Comparison of ENCODE assay signal across 12 cellular contexts in genomic region chr19:55409179-55409578, GRCh38. TPM values are rescaled to one million over a fixed set of nuclear protein-coding genes. Genes with fewer than 3 reads are reported as not detected.
DNase-seq lines count a peak whose midpoint lies in the region; TF ChIP-seq lines count a peak whose summit lies in the region.
"Not testable (repeated sequence)": the region's sequence is repeated elsewhere in the genome, so short reads cannot be mapped to it uniquely, and the experiment has no call there.
"Had no signal": no experiment of that assay in that cellular context is flagged by ENCODE, and none has a peak within 500 bp of the region (broad histone marks: within the 10 kb centered on the region; RNA-seq: fewer than 3 reads in every experiment).

No MANE protein-coding gene starts in this region.

- not testable (repeated sequence) for H3K27me3 ChIP-seq in parathyroid adenoma (ENCODE audit: control insufficient read depth, insufficient read depth, low read length)

- DNase-seq in activated CD4-positive, alpha-beta T cell treated with anti-CD3 and anti-CD28 coated beads, Interleukin-2, amount 10 ng/mL, durations not matched to agents 24 days and 14 days; immature natural killer cell: not testable (repeated sequence)

- peaks cover 11% of the 10 kb centered on the region for H3K79me2 ChIP-seq in parathyroid adenoma

- peaks cover 14 to 22% (median 18%) of the 10 kb centered on the region in 3 donors for H3K4me1 Mint-ChIP-seq in IgD-negative memory B cell
- H3K4me1 Mint-ChIP-seq in activated CD4-positive, alpha-beta T cell treated with anti-CD3 and anti-CD28 coated beads, Interleukin-2, amount 10 ng/mL, durations not matched to agents 24 days and 14 days = peaks cover 25% of the 10 kb centered on the region
- H3K4me1 Mint-ChIP-seq in activated naive CD8-positive, alpha-beta T cell (ENCODE audit: low read depth) = peaks cover 28% of the 10 kb centered on the region
- H3K4me1 Mint-ChIP-seq in immature natural killer cell = peaks cover 27 to 34% of the 10 kb centered on the region in 2 donors

- H3K4me3 ChIP-seq in parathyroid adenoma (ENCODE audit: low read depth, low read length) = not testable (repeated sequence)

- H3K4me1 ChIP-seq in parathyroid adenoma = not testable (repeated sequence)

- peak overlapping the region; percentile 87 for H2AFZ ChIP-seq in parathyroid adenoma

- H3K4me2 ChIP-seq in parathyroid adenoma (ENCODE audit: low read length) = not testable (repeated sequence)

- not testable (repeated sequence) for H3K9me3 ChIP-seq in parathyroid adenoma (ENCODE audit: control insufficient read depth, low read length)

- H3K4me3 Mint-ChIP-seq in IgD-negative memory B cell = peak overlapping the region in 2 of 4 donors; percentile 76 to 78
- H3K4me3 Mint-ChIP-seq in activated CD4-positive, alpha-beta T cell treated with anti-CD3 and anti-CD28 coated beads, Interleukin-2, amount 10 ng/mL, durations not matched to agents 24 days and 14 days = peak overlapping the region; percentile 89
- peak overlapping the region; percentile 11 for H3K4me3 Mint-ChIP-seq in activated naive CD8-positive, alpha-beta T cell
- peak overlapping the region; percentile 34 to 92 (median 51) for H3K4me3 Mint-ChIP-seq in immature natural killer cell

- H3K9ac ChIP-seq in parathyroid adenoma = not testable (repeated sequence)

- H3K27ac Mint-ChIP-seq in IgD-negative memory B cell (peak overlapping the region in 2 of 3 donors; percentile 93 to 99), immature natural killer cell (peak overlapping the region; percentile 81 to 100 (median 98))
- H3K27ac Mint-ChIP-seq in activated CD4-positive, alpha-beta T cell treated with anti-CD3 and anti-CD28 coated beads, Interleukin-2, amount 10 ng/mL, durations not matched to agents 24 days and 14 days = peak overlapping the region; percentile 98
- H3K27ac Mint-ChIP-seq in activated naive CD8-positive, alpha-beta T cell = not testable (repeated sequence)

- intact Hi-C loops in activated CD4-positive, alpha-beta T cell treated with anti-CD3 and anti-CD28 coated beads, Interleukin-2, amount 10 ng/mL, durations not matched to agents 24 days and 14 days (cut with micrococcal nuclease) = loop anchor here (5.0 kb wide), 1 partner anchor 107 kb away; no protein-coding TSS in a partner anchor

- not testable (repeated sequence) for H3K27me3 Mint-ChIP-seq in IgD-negative memory B cell; activated CD4-positive, alpha-beta T cell treated with anti-CD3 and anti-CD28 coated beads, Interleukin-2, amount 10 ng/mL, durations not matched to agents 24 days and 14 days; activated naive CD8-positive, alpha-beta T cell
- peaks cover 11 to 15% (median 14%) of the 10 kb centered on the region in 3 donors for H3K27me3 Mint-ChIP-seq in immature natural killer cell (ENCODE audit: low read depth in 3 of 3)

- H3K9me3 Mint-ChIP-seq in IgD-negative memory B cell; activated naive CD8-positive, alpha-beta T cell (ENCODE audit: low read depth); immature natural killer cell: not testable (repeated sequence)
- H3K9me3 Mint-ChIP-seq in activated CD4-positive, alpha-beta T cell treated with anti-CD3 and anti-CD28 coated beads, Interleukin-2, amount 10 ng/mL, durations not matched to agents 24 days and 14 days = peaks cover 16% of the 10 kb centered on the region

- H3K36me3 Mint-ChIP-seq in IgD-negative memory B cell; activated naive CD8-positive, alpha-beta T cell: not testable (repeated sequence)
- H3K36me3 Mint-ChIP-seq in activated CD4-positive, alpha-beta T cell treated with anti-CD3 and anti-CD28 coated beads, Interleukin-2, amount 10 ng/mL, durations not matched to agents 24 days and 14 days (ENCODE audit: low read depth) = peaks cover 29% of the 10 kb centered on the region
- H3K36me3 Mint-ChIP-seq in immature natural killer cell = peaks cover 0 to 13% (median 5%) of the 10 kb centered on the region in 3 donors

- peak overlapping the region; percentile 99 for H3K27ac ChIP-seq in C4-2B
- H3K27ac ChIP-seq in parathyroid adenoma = not testable (repeated sequence)

- H3K36me3 ChIP-seq in parathyroid adenoma (ENCODE audit: control insufficient read depth, insufficient read depth, low read length) = not testable (repeated sequence)

- TF ChIP-seq CTCF in C4-2B (conservative IDR thresholded peaks at IDR 0.05); parathyroid adenoma (IDR thresholded peaks at IDR 0.05): not testable (repeated sequence)

RNA-seq across cellular contexts. Expression of gene UBE2S, which starts 1.6 kb away (rescaled TPM):
- polyA plus RNA-seq in IgD-negative memory B cell (37.6 TPM), immature natural killer cell (10 to 100 TPM; 40.2 to 72.1 (median 47.0) TPM)
- total RNA-seq in activated CD4-positive, alpha-beta T cell treated with anti-CD3 and anti-CD28 coated beads, Interleukin-2, amount 10 ng/mL, durations not matched to agents 24 days and 14 days = 227 and 248 TPM in 2 replicates

RNA-seq across cellular contexts. Expression of gene RPL28, which starts 23.4 kb away (rescaled TPM):
- polyA plus RNA-seq in IgD-negative memory B cell = 825 TPM
- 1,992 and 2,022 TPM in 2 replicates for total RNA-seq in activated CD4-positive, alpha-beta T cell treated with anti-CD3 and anti-CD28 coated beads, Interleukin-2, amount 10 ng/mL, durations not matched to agents 24 days and 14 days
- 100 to 1,000 TPM; 118 to 365 (median 350) TPM for polyA plus RNA-seq in immature natural killer cell

RNA-seq across cellular contexts. Expression of gene TMEM238, which starts 25.1 kb away (rescaled TPM):
- polyA plus RNA-seq in IgD-negative memory B cell (1.1 TPM), immature natural killer cell (1 to 10 TPM in 1 of 3 donors, not detected in 2; 1.0 TPM)
- 9.7 and 11.3 TPM in 2 replicates for total RNA-seq in activated CD4-positive, alpha-beta T cell treated with anti-CD3 and anti-CD28 coated beads, Interleukin-2, amount 10 ng/mL, durations not matched to agents 24 days and 14 days
- total RNA-seq: temporal lobe had no signal
- polyA plus RNA-seq: fibroblast of lung had no signal

RNA-seq across cellular contexts. Expression of gene TMEM190, which starts 32.6 kb away (rescaled TPM):
- polyA plus RNA-seq in IgD-negative memory B cell = not detected
- not detected in 2 replicates for total RNA-seq in activated CD4-positive, alpha-beta T cell treated with anti-CD3 and anti-CD28 coated beads, Interleukin-2, amount 10 ng/mL, durations not matched to agents 24 days and 14 days
- polyA plus RNA-seq in immature natural killer cell = not detected
- total RNA-seq: body of pancreas, fibroblast of lung, glomerular endothelial cell, lung microvascular endothelial cell, posterior vena cava had no signal

RNA-seq across cellular contexts. Expression of gene SHISA7, which starts 33.9 kb away (rescaled TPM):
- not detected for polyA plus RNA-seq in IgD-negative memory B cell
- total RNA-seq in activated CD4-positive, alpha-beta T cell treated with anti-CD3 and anti-CD28 coated beads, Interleukin-2, amount 10 ng/mL, durations not matched to agents 24 days and 14 days = not detected in 2 replicates
- polyA plus RNA-seq in immature natural killer cell = not detected
- total RNA-seq: body of pancreas, fibroblast of lung, glomerular endothelial cell, lung microvascular endothelial cell, posterior vena cava had no signal
- polyA plus RNA-seq: fibroblast of lung had no signal
